ENCODE assay signal across 1 cellular context in the genomic region with DNA sequence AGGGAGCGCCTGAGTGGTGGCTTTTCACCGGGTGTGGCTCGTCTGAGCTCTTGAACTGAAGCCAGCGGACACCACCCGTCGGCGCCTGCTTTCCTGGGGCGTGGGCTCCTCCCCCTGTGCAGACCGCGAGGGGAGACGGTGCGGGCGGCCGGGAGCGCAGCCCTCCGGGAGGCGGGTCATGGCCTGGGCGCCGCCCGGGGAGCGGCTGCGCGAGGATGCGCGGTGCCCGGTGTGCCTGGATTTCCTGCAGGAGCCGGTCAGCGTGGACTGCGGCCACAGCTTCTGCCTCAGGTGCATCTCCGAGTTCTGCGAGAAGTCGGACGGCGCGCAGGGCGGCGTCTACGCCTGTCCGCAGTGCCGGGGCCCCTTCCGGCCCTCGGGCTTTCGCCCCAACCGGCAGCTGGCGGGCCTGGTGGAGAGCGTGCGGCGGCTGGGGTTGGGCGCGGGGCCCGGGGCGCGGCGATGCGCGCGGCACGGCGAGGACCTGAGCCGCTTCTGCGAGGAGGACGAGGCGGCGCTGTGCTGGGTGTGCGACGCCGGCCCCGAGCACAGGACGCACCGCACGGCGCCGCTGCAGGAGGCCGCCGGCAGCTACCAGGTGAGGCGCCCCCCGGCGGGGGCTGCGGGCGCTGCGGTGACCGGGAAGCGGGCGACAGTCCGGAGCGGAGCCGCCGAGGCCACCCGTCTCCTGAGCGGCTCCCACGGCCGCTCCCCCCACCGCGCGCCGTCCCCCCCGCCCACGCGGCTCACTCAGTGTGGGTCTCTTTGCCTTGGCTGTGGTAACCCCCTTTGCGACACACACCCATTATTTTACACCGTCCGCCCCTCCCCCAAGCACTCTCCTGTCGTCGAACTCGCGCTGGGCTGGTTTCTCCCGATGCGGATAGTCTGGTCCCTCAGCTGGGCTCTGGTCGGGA.
TF ChIP-seq lines count a peak whose summit lies in the region.

A gene with protein sequence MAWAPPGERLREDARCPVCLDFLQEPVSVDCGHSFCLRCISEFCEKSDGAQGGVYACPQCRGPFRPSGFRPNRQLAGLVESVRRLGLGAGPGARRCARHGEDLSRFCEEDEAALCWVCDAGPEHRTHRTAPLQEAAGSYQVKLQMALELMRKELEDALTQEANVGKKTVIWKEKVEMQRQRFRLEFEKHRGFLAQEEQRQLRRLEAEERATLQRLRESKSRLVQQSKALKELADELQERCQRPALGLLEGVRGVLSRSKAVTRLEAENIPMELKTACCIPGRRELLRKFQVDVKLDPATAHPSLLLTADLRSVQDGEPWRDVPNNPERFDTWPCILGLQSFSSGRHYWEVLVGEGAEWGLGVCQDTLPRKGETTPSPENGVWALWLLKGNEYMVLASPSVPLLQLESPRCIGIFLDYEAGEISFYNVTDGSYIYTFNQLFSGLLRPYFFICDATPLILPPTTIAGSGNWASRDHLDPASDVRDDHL (plus strand): TSS at position 119 of the 917 bp plus-strand sequence. CDS start 60 bp downstream, at position 179.

TF ChIP-seq in K562, 482 proteins besides CTCF, POLR2A, EP300 and RAD21 (continued from another document and continues in another):
- peak; percentile 38 for TF ChIP-seq HMGN3 (IDR thresholded peaks at IDR 0.05; ENCODE audit: borderline replicate concordance, extremely low read depth, insufficient read length, low read depth, low read length)
- TF ChIP-seq, protein P1, sequence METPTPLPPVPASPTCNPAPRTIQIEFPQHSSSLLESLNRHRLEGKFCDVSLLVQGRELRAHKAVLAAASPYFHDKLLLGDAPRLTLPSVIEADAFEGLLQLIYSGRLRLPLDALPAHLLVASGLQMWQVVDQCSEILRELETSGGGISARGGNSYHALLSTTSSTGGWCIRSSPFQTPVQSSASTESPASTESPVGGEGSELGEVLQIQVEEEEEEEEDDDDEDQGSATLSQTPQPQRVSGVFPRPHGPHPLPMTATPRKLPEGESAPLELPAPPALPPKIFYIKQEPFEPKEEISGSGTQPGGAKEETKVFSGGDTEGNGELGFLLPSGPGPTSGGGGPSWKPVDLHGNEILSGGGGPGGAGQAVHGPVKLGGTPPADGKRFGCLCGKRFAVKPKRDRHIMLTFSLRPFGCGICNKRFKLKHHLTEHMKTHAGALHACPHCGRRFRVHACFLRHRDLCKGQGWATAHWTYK (CRISPR knock-in tag; IDR thresholded peaks at IDR 0.05): 0 out of 2 replicates have a peak, but pooled peaks have one; percentile 41
- TF ChIP-seq ZNF408 (CRISPR knock-in tag; IDR thresholded peaks at IDR 0.05; ENCODE audit: low read depth): no peak
- TF ChIP-seq, protein P2, sequence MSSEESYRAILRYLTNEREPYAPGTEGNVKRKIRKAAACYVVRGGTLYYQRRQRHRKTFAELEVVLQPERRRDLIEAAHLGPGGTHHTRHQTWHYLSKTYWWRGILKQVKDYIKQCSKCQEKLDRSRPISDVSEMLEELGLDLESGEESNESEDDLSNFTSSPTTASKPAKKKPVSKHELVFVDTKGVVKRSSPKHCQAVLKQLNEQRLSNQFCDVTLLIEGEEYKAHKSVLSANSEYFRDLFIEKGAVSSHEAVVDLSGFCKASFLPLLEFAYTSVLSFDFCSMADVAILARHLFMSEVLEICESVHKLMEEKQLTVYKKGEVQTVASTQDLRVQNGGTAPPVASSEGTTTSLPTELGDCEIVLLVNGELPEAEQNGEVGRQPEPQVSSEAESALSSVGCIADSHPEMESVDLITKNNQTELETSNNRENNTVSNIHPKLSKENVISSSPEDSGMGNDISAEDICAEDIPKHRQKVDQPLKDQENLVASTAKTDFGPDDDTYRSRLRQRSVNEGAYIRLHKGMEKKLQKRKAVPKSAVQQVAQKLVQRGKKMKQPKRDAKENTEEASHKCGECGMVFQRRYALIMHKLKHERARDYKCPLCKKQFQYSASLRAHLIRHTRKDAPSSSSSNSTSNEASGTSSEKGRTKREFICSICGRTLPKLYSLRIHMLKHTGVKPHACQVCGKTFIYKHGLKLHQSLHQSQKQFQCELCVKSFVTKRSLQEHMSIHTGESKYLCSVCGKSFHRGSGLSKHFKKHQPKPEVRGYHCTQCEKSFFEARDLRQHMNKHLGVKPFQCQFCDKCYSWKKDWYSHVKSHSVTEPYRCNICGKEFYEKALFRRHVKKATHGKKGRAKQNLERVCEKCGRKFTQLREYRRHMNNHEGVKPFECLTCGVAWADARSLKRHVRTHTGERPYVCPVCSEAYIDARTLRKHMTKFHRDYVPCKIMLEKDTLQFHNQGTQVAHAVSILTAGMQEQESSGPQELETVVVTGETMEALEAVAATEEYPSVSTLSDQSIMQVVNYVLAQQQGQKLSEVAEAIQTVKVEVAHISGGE (CRISPR knock-in tag; IDR thresholded peaks at IDR 0.05): peak in 1 of 3 experiments; percentile 82; a peak in 2 of 6 replicates
- TF ChIP-seq, protein P3, sequence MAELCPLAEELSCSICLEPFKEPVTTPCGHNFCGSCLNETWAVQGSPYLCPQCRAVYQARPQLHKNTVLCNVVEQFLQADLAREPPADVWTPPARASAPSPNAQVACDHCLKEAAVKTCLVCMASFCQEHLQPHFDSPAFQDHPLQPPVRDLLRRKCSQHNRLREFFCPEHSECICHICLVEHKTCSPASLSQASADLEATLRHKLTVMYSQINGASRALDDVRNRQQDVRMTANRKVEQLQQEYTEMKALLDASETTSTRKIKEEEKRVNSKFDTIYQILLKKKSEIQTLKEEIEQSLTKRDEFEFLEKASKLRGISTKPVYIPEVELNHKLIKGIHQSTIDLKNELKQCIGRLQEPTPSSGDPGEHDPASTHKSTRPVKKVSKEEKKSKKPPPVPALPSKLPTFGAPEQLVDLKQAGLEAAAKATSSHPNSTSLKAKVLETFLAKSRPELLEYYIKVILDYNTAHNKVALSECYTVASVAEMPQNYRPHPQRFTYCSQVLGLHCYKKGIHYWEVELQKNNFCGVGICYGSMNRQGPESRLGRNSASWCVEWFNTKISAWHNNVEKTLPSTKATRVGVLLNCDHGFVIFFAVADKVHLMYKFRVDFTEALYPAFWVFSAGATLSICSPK (IDR thresholded peaks at IDR 0.05; ENCODE audit: borderline replicate concordance): no peak
- 0 out of 2 replicates have a peak, but pooled peaks have one; percentile 11 for TF ChIP-seq SMARCA4 (IDR thresholded peaks at IDR 0.05)
- TF ChIP-seq, protein P4, sequence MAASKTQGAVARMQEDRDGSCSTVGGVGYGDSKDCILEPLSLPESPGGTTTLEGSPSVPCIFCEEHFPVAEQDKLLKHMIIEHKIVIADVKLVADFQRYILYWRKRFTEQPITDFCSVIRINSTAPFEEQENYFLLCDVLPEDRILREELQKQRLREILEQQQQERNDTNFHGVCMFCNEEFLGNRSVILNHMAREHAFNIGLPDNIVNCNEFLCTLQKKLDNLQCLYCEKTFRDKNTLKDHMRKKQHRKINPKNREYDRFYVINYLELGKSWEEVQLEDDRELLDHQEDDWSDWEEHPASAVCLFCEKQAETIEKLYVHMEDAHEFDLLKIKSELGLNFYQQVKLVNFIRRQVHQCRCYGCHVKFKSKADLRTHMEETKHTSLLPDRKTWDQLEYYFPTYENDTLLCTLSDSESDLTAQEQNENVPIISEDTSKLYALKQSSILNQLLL (CRISPR knock-in tag; IDR thresholded peaks at IDR 0.05; ENCODE audit: borderline replicate concordance): no peak
- peak; percentile 38; the same call in 1 of the 2 replicates for TF ChIP-seq OTX1 (CRISPR knock-in tag; IDR thresholded peaks at IDR 0.05)
- TF ChIP-seq, protein P5, sequence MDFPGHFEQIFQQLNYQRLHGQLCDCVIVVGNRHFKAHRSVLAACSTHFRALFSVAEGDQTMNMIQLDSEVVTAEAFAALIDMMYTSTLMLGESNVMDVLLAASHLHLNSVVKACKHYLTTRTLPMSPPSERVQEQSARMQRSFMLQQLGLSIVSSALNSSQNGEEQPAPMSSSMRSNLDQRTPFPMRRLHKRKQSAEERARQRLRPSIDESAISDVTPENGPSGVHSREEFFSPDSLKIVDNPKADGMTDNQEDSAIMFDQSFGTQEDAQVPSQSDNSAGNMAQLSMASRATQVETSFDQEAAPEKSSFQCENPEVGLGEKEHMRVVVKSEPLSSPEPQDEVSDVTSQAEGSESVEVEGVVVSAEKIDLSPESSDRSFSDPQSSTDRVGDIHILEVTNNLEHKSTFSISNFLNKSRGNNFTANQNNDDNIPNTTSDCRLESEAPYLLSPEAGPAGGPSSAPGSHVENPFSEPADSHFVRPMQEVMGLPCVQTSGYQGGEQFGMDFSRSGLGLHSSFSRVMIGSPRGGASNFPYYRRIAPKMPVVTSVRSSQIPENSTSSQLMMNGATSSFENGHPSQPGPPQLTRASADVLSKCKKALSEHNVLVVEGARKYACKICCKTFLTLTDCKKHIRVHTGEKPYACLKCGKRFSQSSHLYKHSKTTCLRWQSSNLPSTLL (IDR thresholded peaks at IDR 0.05): no peak
- TF ChIP-seq RCOR1 (IDR thresholded peaks at IDR 0.05; ENCODE audit: borderline replicate concordance in 1 of 2, low read depth in 2 of 2, low read length in 2 of 2): peak in 1 of 2 experiments; percentile 42; a peak in 1 of 4 replicates
- TF ChIP-seq CXXC5 (CRISPR knock-in tag; IDR thresholded peaks at IDR 0.05): peak; percentile 98
- peak; percentile 54 for TF ChIP-seq GABPA (tag; conservative IDR thresholded peaks at IDR 0.05; ENCODE audit: low read depth)
- TF ChIP-seq JUN (IDR thresholded peaks at IDR 0.05; ENCODE audit: borderline replicate concordance, low read depth, low read length): peak; percentile 7; the same call in 1 of the 2 replicates
- TF ChIP-seq JUN (CRISPR knock-in tag; IDR thresholded peaks at IDR 0.05; ENCODE audit: borderline replicate concordance): peak; percentile 69; the same call in 1 of the 2 replicates
- TF ChIP-seq ZNF316 (IDR thresholded peaks at IDR 0.05): no peak
- TF ChIP-seq POLR2AphosphoS2 (IDR thresholded peaks at IDR 0.05; ENCODE audit: low read length): no peak
- TF ChIP-seq ZNF184 (CRISPR knock-in tag; IDR thresholded peaks at IDR 0.05): no peak
- TF ChIP-seq, protein P6, sequence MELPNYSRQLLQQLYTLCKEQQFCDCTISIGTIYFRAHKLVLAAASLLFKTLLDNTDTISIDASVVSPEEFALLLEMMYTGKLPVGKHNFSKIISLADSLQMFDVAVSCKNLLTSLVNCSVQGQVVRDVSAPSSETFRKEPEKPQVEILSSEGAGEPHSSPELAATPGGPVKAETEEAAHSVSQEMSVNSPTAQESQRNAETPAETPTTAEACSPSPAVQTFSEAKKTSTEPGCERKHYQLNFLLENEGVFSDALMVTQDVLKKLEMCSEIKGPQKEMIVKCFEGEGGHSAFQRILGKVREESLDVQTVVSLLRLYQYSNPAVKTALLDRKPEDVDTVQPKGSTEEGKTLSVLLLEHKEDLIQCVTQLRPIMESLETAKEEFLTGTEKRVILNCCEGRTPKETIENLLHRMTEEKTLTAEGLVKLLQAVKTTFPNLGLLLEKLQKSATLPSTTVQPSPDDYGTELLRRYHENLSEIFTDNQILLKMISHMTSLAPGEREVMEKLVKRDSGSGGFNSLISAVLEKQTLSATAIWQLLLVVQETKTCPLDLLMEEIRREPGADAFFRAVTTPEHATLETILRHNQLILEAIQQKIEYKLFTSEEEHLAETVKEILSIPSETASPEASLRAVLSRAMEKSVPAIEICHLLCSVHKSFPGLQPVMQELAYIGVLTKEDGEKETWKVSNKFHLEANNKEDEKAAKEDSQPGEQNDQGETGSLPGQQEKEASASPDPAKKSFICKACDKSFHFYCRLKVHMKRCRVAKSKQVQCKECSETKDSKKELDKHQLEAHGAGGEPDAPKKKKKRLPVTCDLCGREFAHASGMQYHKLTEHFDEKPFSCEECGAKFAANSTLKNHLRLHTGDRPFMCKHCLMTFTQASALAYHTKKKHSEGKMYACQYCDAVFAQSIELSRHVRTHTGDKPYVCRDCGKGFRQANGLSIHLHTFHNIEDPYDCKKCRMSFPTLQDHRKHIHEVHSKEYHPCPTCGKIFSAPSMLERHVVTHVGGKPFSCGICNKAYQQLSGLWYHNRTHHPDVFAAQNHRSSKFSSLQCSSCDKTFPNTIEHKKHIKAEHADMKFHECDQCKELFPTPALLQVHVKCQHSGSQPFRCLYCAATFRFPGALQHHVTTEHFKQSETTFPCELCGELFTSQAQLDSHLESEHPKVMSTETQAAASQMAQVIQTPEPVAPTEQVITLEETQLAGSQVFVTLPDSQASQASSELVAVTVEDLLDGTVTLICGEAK (IDR thresholded peaks at IDR 0.05): no peak
- TF ChIP-seq, protein P6 (CRISPR knock-in tag; IDR thresholded peaks at IDR 0.05): no peak
- TF ChIP-seq ZNF282 (CRISPR knock-in tag; IDR thresholded peaks at IDR 0.05): peak; percentile 29; the same call in 1 of the 2 replicates
- no peak for TF ChIP-seq MECOM (CRISPR knock-in tag; IDR thresholded peaks at IDR 0.05)
- TF ChIP-seq IFI16 (CRISPR knock-in tag; IDR thresholded peaks at IDR 0.05): no peak
- TF ChIP-seq HNRNPL (IDR thresholded peaks at IDR 0.05; ENCODE audit: low read depth, low read length): peak; percentile 70; the same call in 1 of the 2 replicates
- TF ChIP-seq RNF2 (IDR thresholded peaks at IDR 0.05): 0 out of 2 replicates have a peak, but pooled peaks have one; percentile 50
- peak; percentile 36 for TF ChIP-seq RBM22 (IDR thresholded peaks at IDR 0.05; ENCODE audit: low read depth, low read length, poor library complexity, severe bottlenecking)
- TF ChIP-seq, protein P7, sequence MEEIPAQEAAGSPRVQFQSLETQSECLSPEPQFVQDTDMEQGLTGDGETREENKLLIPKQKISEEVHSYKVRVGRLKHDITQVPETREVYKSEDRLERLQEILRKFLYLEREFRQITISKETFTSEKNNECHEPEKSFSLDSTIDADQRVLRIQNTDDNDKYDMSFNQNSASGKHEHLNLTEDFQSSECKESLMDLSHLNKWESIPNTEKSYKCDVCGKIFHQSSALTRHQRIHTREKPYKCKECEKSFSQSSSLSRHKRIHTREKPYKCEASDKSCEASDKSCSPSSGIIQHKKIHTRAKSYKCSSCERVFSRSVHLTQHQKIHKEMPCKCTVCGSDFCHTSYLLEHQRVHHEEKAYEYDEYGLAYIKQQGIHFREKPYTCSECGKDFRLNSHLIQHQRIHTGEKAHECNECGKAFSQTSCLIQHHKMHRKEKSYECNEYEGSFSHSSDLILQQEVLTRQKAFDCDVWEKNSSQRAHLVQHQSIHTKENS (CRISPR knock-in tag; IDR thresholded peaks at IDR 0.05): no peak
- no peak for TF ChIP-seq ZNF707 (CRISPR knock-in tag; conservative IDR thresholded peaks at IDR 0.05)
